In the genomic region with DNA sequence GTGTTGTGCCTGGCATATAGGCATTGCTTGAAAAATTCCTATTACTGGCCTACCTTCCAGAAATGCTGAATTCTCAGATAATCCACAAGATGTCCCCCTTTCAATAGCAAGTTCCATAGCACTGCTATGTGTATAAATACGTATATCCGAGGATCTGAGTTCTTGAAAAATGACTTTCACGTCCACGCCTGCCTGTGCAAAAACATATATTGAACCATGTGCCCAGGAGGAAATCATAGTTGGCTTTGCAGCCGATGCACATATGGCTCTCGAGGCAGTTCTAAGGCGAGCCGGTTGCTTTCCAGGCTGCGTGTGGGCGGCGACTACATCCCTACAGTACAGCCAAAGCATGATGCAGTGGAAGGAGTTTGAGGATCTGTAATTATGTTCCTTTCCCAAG, we compare ENCODE assay signal across 9 cellular contexts. TPM values are rescaled to one million over a fixed set of nuclear protein-coding genes. Genes with fewer than 3 reads are reported as not detected.
A peak's percentile ranks its signal among the peaks of the same experiment; 100 is the strongest.
DNase-seq lines count a peak whose midpoint lies in the region; ATAC-seq, FAIRE-seq and TF ChIP-seq lines count a peak whose summit lies in the region.
"Had no signal": no experiment of that assay in that cellular context is flagged by ENCODE, and none has a peak within 500 bp of the region (broad histone marks: within the 10 kb centered on the region; RNA-seq: fewer than 3 reads in every experiment).

No MANE protein-coding gene starts in this region.

- H3K4me1 ChIP-seq in K562 (replicated peaks in 1 of 2; ENCODE audit: control insufficient read depth in 2 of 2, insufficient read depth in 2 of 2, low read length in 2 of 2) (no peaks in the 10 kb centered on the region), right lobe of liver (no peaks in the 10 kb centered on the region)

- H3K27me3 ChIP-seq in BJ (ENCODE audit: control insufficient read depth, insufficient read depth, low read length) (no peaks in the 10 kb centered on the region), K562 (ENCODE audit: control insufficient read depth in 2 of 2, insufficient read depth in 2 of 2, low read length in 2 of 2) (no peaks in the 10 kb centered on the region), right lobe of liver (no peaks in the 10 kb centered on the region)

- in situ Hi-C loops in K562 (cut with MboI): no loop called here

- H4K20me1 ChIP-seq in K562 (replicated peaks; ENCODE audit: control insufficient read depth, insufficient read depth, low read length): no peaks in the 10 kb centered on the region

- peak in 1 of 2 experiments; percentile 36; a peak in 1 of 4 replicates for TF ChIP-seq RAD21 in K562 (CRISPR knock-in tag; conservative IDR thresholded peaks at IDR 0.05 in 1 of 2, IDR thresholded peaks at IDR 0.05 in 1 of 2)

- TF ChIP-seq EP300 in K562 (IDR thresholded peaks at IDR 0.05; ENCODE audit: low read length): no peak

- BruUV-seq in K562 (replicated peaks; lab: Mats Ljungman, UMichigan): no TSS peak

- FAIRE-seq in K562 (lab: Jason Lieb, UNC): no peak

- ATAC-seq in K562 (peak; percentile 75), right lobe of liver (peak; percentile 21 to 77 (median 58)), GM19351 (IDR thresholded peaks at IDR 0.05; ENCODE audit: unreplicated experiment) (no peak), GM18909 (IDR thresholded peaks at IDR 0.05; ENCODE audit: poor library complexity, unreplicated experiment) (no peak), omental fat pad (ENCODE audit: low FRiP score) (no peak)

- H3K9me3 ChIP-seq in K562 (replicated peaks; ENCODE audit: control insufficient read depth, insufficient read depth, low read depth, low read length) (no peaks in the 10 kb centered on the region), right lobe of liver (no peaks in the 10 kb centered on the region)

- H2AFZ ChIP-seq in K562 (ENCODE audit: low read depth, low read length): no peak overlapping the region

- peak overlapping the region; percentile 27; the same call in 1 of the 2 replicates for H3K4me3 ChIP-seq in BJ (ENCODE audit: low read depth, low read length)
- H3K4me3 ChIP-seq in K562: no peak overlapping the region
- no peak overlapping the region for H3K4me3 ChIP-seq in right lobe of liver

- H3K79me2 ChIP-seq in K562 (ENCODE audit: control insufficient read depth, insufficient read depth, low read length): no peaks in the 10 kb centered on the region

- no peak overlapping the region; the same call in 1 of the 2 replicates for H3K4me2 ChIP-seq in K562 (ENCODE audit: insufficient read depth, low read length)

- DNase-seq in BJ (ENCODE audit: low read depth): no peak
- DNase-seq in K562 (ENCODE audit: extremely low read depth in 1 of 4, low spot score in 3 of 4): peak in 2 of 4 experiments; percentile 1 to 2
- DNase-seq in right lobe of liver: no peak
- DNase-seq in NK-92 (lab: John Stamatoyannopoulos, UW; ENCODE audit: unreplicated experiment): no peak
- DNase-seq in omental fat pad (ENCODE audit: low spot score): no peak
- DNase-seq: endodermal cell had no signal

- TF ChIP-seq CTCF in BJ (IDR thresholded peaks at IDR 0.05; ENCODE audit: insufficient read depth, low read depth, low read length) (peak; percentile 46), LNCAP (IDR thresholded peaks at IDR 0.05) (peak; percentile 35; the same call in 1 of the 2 replicates), K562 (IDR thresholded peaks at IDR 0.05 in 2 of 3, conservative IDR thresholded peaks at IDR 0.05 in 1 of 3; ENCODE audit: insufficient read depth in 2 of 3, low read depth in 1 of 3, low read length in 3 of 3) (peak; percentile 11 to 34 (median 18); a peak in 2 of 6 replicates), right lobe of liver (IDR thresholded peaks at IDR 0.05) (peak in 3 of 4 donors; percentile 16 to 28 (median 26)), omental fat pad (IDR thresholded peaks at IDR 0.05) (no peak)

- POLR2A ChIA-PET in BJ (lab: Charles Lee) (no interaction called here), K562 (lab: Yijun Ruan, JAX) (no interaction called here)

- intact Hi-C loops in K562 (cut with micrococcal nuclease) (no loop called here), right lobe of liver (cut with DNase I) (no loop called here)

- 2% methylated on average over 11 of the region's 11 CpGs for WGBS in K562 (ENCODE audit: insufficient coverage, low coverage, missing lambda C conversion rate)
- 31% methylated on average over 7 of the region's 11 CpGs for WGBS in right lobe of liver (ENCODE audit: insufficient coverage, low coverage, low lambda C conversion rate, missing lambda C conversion rate)

- H3K27ac ChIP-seq in K562 (ENCODE audit: extremely low read depth, low read depth, low read length): no peak overlapping the region
- H3K27ac ChIP-seq in right lobe of liver: no peak overlapping the region

- CTCF ChIA-PET in BJ (lab: Yijun Ruan, JAX): interaction anchor here (0.7 to 2.2 kb wide), 11 partner anchors 10 to 41 kb away, joined by 3 to 17 read pairs (median 4); no protein-coding TSS in a partner anchor
- CTCF ChIA-PET in K562 (lab: Yijun Ruan, JAX; ENCODE audit: low intra/inter-chr PET ratio): interaction anchor here (0.5 kb wide), 1 partner anchor 38 kb away, joined by 3 read pairs; no protein-coding TSS in a partner anchor

- H3K9me1 ChIP-seq in K562 (ENCODE audit: control insufficient read depth, insufficient read depth, low read length): no peaks in the 10 kb centered on the region

- H3K36me3 ChIP-seq in BJ (ENCODE audit: control insufficient read depth, insufficient read depth, low read length) (no peaks in the 10 kb centered on the region), K562 (ENCODE audit: control insufficient read depth, insufficient read depth, low read length) (no peaks in the 10 kb centered on the region), right lobe of liver (no peaks in the 10 kb centered on the region)

- TF ChIP-seq POLR2A in K562 (conservative IDR thresholded peaks at IDR 0.05) (no peak), right lobe of liver (IDR thresholded peaks at IDR 0.05) (no peak)

- H3K9ac ChIP-seq in K562 (ENCODE audit: insufficient read depth in 1 of 2, low read depth in 2 of 2, low read length in 2 of 2): no peak overlapping the region

TF ChIP-seq in K562, 482 proteins besides CTCF, POLR2A, EP300 and RAD21:
- TF ChIP-seq RNF2 (IDR thresholded peaks at IDR 0.05) (no peak), KLF13 (tag; IDR thresholded peaks at IDR 0.05; ENCODE audit: borderline replicate concordance, low read depth) (no peak), TAF15 (IDR thresholded peaks at IDR 0.05; ENCODE audit: low read depth, low read length) (no peak), CXXC5 (CRISPR knock-in tag; IDR thresholded peaks at IDR 0.05) (no peak), HNRNPL (IDR thresholded peaks at IDR 0.05; ENCODE audit: low read depth, low read length) (no peak)
- TF ChIP-seq, protein P1, sequence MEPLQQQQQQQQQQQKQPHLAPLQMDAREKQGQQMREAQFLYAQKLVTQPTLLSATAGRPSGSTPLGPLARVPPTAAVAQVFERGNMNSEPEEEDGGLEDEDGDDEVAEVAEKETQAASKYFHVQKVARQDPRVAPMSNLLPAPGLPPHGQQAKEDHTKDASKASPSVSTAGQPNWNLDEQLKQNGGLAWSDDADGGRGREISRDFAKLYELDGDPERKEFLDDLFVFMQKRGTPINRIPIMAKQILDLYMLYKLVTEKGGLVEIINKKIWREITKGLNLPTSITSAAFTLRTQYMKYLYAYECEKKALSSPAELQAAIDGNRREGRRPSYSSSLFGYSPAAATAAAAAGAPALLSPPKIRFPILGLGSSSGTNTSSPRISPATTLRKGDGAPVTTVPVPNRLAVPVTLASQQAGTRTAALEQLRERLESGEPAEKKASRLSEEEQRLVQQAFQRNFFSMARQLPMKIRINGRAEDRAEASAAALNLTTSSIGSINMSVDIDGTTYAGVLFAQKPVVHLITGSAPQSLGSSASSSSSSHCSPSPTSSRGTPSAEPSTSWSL (CRISPR knock-in tag; IDR thresholded peaks at IDR 0.05; ENCODE audit: borderline replicate concordance): no peak
- TF ChIP-seq, protein P2, sequence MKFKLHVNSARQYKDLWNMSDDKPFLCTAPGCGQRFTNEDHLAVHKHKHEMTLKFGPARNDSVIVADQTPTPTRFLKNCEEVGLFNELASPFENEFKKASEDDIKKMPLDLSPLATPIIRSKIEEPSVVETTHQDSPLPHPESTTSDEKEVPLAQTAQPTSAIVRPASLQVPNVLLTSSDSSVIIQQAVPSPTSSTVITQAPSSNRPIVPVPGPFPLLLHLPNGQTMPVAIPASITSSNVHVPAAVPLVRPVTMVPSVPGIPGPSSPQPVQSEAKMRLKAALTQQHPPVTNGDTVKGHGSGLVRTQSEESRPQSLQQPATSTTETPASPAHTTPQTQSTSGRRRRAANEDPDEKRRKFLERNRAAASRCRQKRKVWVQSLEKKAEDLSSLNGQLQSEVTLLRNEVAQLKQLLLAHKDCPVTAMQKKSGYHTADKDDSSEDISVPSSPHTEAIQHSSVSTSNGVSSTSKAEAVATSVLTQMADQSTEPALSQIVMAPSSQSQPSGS (CRISPR knock-in tag; IDR thresholded peaks at IDR 0.05): no peak

RNA-seq across cellular contexts. Expression of gene ESX1, which starts 55.4 kb away (rescaled TPM):
- polyA plus RNA-seq in BJ (2011; rRNA removed): not detected in 2 replicates
- polyA minus RNA-seq in BJ (2011; rRNA and poly(A)+ RNA removed): not detected in 2 replicates
- not detected in 2 replicates for total RNA-seq in K562 (2011; cell fraction: chromatin; rRNA removed; ENCODE audit: low replicate concordance)
- total RNA-seq in K562 (2011; cell fraction: nucleolus; rRNA removed): not detected in 2 replicates
- not detected in 2 replicates for total RNA-seq in K562 (2011; cell fraction: nucleoplasm; rRNA removed)
- not detected in 2 replicates for total RNA-seq in K562 (2014; rRNA removed)
- total RNA-seq in K562 (2014; rRNA removed; fragmentation: Illumina TruSeq; extraction: Trizol): not detected in 2 replicates
- total RNA-seq in K562 (2015; rRNA removed; fragmentation: Illumina TruSeq; extraction: Trizol): not detected in 2 replicates
- total RNA-seq in K562 (2021): not detected in 2 replicates
- not detected in 2 replicates for polyA plus RNA-seq in K562 (2011; rRNA removed)
- not detected in 2 replicates for polyA plus RNA-seq in K562 (2011; cell fraction: cytosol; rRNA removed)
- not detected in 2 replicates for polyA plus RNA-seq in K562 (2011; cell fraction: nucleus; rRNA removed)
- not detected in 2 replicates for polyA plus RNA-seq in K562 (2012)
- not detected in 2 replicates for polyA plus RNA-seq in K562 (2014; fragmentation: Illumina TruSeq; extraction: Trizol)
- not detected for polyA plus RNA-seq in K562 (2014; fragmentation: Nextera tagmentation; extraction: Ambion mirVana)
- not detected in 2 replicates for polyA plus RNA-seq in K562 (2014; rRNA removed)
- not detected in 2 replicates for polyA minus RNA-seq in K562 (2011; rRNA and poly(A)+ RNA removed)
- not detected in 2 replicates for polyA minus RNA-seq in K562 (2011; cell fraction: cytosol; rRNA and poly(A)+ RNA removed)
- not detected in 2 replicates for polyA minus RNA-seq in K562 (2011; cell fraction: nucleus; rRNA and poly(A)+ RNA removed)
- not detected for total RNA-seq in right lobe of liver
- under 1 TPM in 1 of 4 donors, not detected in 3; 0.36 TPM for total RNA-seq in omental fat pad
- total RNA-seq: endodermal cell had no signal

Comparison
In these comparisons a context has a peak if more than half of its experiments do, and no peak if none do; other contexts are left out.
1. CTCF ChIP-seq: peak in BJ (single experiment), LNCAP (single experiment), K562 (3 of 3) and right lobe of liver (3 of 4); none in omental fat pad (0 of 3).
2. ATAC-seq: peak in K562 (single experiment) and right lobe of liver (4 of 4); none in GM19351 (single experiment), GM18909 (single experiment) and omental fat pad (single experiment).